In the genomic region with DNA sequence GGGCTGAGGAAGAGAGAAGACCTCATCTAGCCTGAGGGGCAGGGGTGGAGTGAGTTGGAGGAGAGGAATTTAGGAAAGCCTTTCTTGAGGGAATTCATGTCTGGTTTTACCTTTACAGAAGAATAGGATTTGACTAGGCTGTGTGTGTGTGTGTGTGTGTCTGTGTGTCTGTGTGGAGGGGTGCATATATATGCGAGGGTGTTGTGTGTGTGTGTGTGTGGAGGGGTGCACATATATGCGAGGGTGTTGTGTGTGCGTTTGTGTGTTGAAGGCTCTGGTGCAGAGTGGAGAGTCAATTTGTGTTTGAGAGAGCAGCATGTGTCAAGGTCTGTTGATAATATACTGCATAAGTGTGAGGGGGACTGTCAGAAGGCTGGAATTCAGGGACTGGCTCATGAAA, we compare ENCODE assay signal across 15 cellular contexts. TPM values are rescaled to one million over a fixed set of nuclear protein-coding genes. Genes with fewer than 3 reads are reported as not detected.
DNase-seq lines count a peak whose midpoint lies in the region; ATAC-seq lines count a peak whose summit lies in the region.
"Had no signal": no experiment of that assay in that cellular context is flagged by ENCODE, and none has a peak within 500 bp of the region (broad histone marks: within the 10 kb centered on the region; RNA-seq: fewer than 3 reads in every experiment).

No MANE protein-coding gene starts in this region.

- H3K36me3 Mint-ChIP-seq in stimulated activated effector memory CD8-positive, alpha-beta T cell treated with anti-CD3 and anti-CD28 coated beads, Interleukin-12 subunit alpha, Interleukin-12 subunit beta, amount 100 ng/mL, for 72 hours, result no peaks in the 10 kb centered on the region
- H3K36me3 Mint-ChIP-seq in immature natural killer cell, result peaks cover 0 to 3% (median 0%) of the 10 kb centered on the region in 3 donors
- H3K36me3 Mint-ChIP-seq: CD8-positive, alpha-beta T cell had no signal

- peaks cover 5% of the 10 kb centered on the region for H3K4me1 Mint-ChIP-seq in stimulated activated effector memory CD8-positive, alpha-beta T cell treated with anti-CD3 and anti-CD28 coated beads, Interleukin-12 subunit alpha, Interleukin-12 subunit beta, amount 100 ng/mL, for 72 hours
- H3K4me1 Mint-ChIP-seq in immature natural killer cell, result peaks cover 4 to 8% of the 10 kb centered on the region in 2 donors
- H3K4me1 Mint-ChIP-seq: B cell had no signal

- DNase-seq in ELF-1 (ENCODE audit: low read depth, low spot score), result peak; percentile 30
- DNase-seq in islet precursor cell, result peak; percentile 73
- no peak for DNase-seq in stimulated activated effector memory CD8-positive, alpha-beta T cell treated with anti-CD3 and anti-CD28 coated beads, Interleukin-12 subunit alpha, Interleukin-12 subunit beta, amount 100 ng/mL, for 72 hours (ENCODE audit: low spot score in 2 of 2)
- DNase-seq in immature natural killer cell, result no peak
- DNase-seq: AML-193; Caco-2; Calu3; CD4-positive, alpha-beta T cell; CD8-positive, alpha-beta T cell; DMS79 treated with DMSO at 0.1 percent for 48 hours; GDM1 had no signal

- no peaks in the 10 kb centered on the region for H3K9me3 Mint-ChIP-seq in stimulated activated effector memory CD8-positive, alpha-beta T cell treated with anti-CD3 and anti-CD28 coated beads, Interleukin-12 subunit alpha, Interleukin-12 subunit beta, amount 100 ng/mL, for 72 hours
- H3K9me3 Mint-ChIP-seq in immature natural killer cell, result peaks cover 0 to 2% (median 0%) of the 10 kb centered on the region in 6 donors
- H3K9me3 Mint-ChIP-seq: CD4-positive, alpha-beta T cell; CD8-positive, alpha-beta T cell had no signal

- no peak overlapping the region for H3K27ac Mint-ChIP-seq in stimulated activated effector memory CD8-positive, alpha-beta T cell treated with anti-CD3 and anti-CD28 coated beads, Interleukin-12 subunit alpha, Interleukin-12 subunit beta, amount 100 ng/mL, for 72 hours
- H3K27ac Mint-ChIP-seq in immature natural killer cell, result peak overlapping the region in 1 of 6 donors; percentile 24
- H3K27ac Mint-ChIP-seq: B cell; CD4-positive, alpha-beta T cell; CD8-positive, alpha-beta T cell had no signal

- H3K4me3 Mint-ChIP-seq in stimulated activated effector memory CD8-positive, alpha-beta T cell treated with anti-CD3 and anti-CD28 coated beads, Interleukin-12 subunit alpha, Interleukin-12 subunit beta, amount 100 ng/mL, for 72 hours, result no peak overlapping the region
- no peak overlapping the region for H3K4me3 Mint-ChIP-seq in immature natural killer cell
- H3K4me3 Mint-ChIP-seq: B cell; CD4-positive, alpha-beta T cell; CD8-positive, alpha-beta T cell had no signal

- ATAC-seq in stimulated activated effector memory CD8-positive, alpha-beta T cell treated with anti-CD3 and anti-CD28 coated beads, Interleukin-12 subunit alpha, Interleukin-12 subunit beta, amount 100 ng/mL, for 72 hours, result peak; percentile 13
- ATAC-seq in GM19023 (IDR thresholded peaks at IDR 0.05; ENCODE audit: unreplicated experiment), result no peak
- ATAC-seq: A549; CD8-positive, alpha-beta T cell; GM12878 had no signal

- peaks cover 1 to 4% (median 2%) of the 10 kb centered on the region in 3 donors for H3K27me3 Mint-ChIP-seq in immature natural killer cell (ENCODE audit: low read depth in 3 of 3)

RNA-seq across cellular contexts. Expression of a gene that starts 34.4 kb away (rescaled TPM):
- 1 to 10 TPM; 1.3 to 5.8 (median 1.7) TPM for polyA plus RNA-seq in immature natural killer cell

Comparison
In these comparisons a context has a peak if more than half of its experiments do, and no peak if none do; other contexts are left out.
1. DNase-seq: peak in ELF-1 (single experiment) and islet precursor cell (single experiment); none in stimulated activated effector memory CD8-positive, alpha-beta T cell treated with anti-CD3 and anti-CD28 coated beads, Interleukin-12 subunit alpha, Interleukin-12 subunit beta, amount 100 ng/mL, for 72 hours (0 of 2) and immature natural killer cell (0 of 3).